ENCODE assay signal across 21 cellular contexts in genomic region chr14:100080206-100080605, GRCh38. TPM values are rescaled to one million over a fixed set of nuclear protein-coding genes. Genes with fewer than 3 reads are reported as not detected.
DNase-seq lines count a peak whose midpoint lies in the region; ATAC-seq and TF ChIP-seq lines count a peak whose summit lies in the region.
"Had no signal": no experiment of that assay in that cellular context is flagged by ENCODE, and none has a peak within 500 bp of the region (broad histone marks: within the 10 kb centered on the region; RNA-seq: fewer than 3 reads in every experiment).

No MANE protein-coding gene starts in this region.

- peaks cover 13 to 78% (median 19%) of the 10 kb centered on the region in 11 experiments for H3K36me3 ChIP-seq in BLaER1 treated with 17β-estradiol and CSF1 and Interleukin-3, amounts not matched to agents 10 nM and 100 nM
- H3K36me3 ChIP-seq in GM23338 (ENCODE audit: insufficient read depth) = no peaks in the 10 kb centered on the region
- H3K36me3 ChIP-seq: ascending aorta, tibial artery had no signal

- H3K27ac Mint-ChIP-seq in T-helper 1 cell treated with Interleukin-12 subunit alpha and Interleukin-12 subunit beta and Interleukin-4 antibody, amounts not matched to agents 30 μg/mL and 1 μg/mL, for 36 hours = peak overlapping the region; percentile 97
- H3K27ac Mint-ChIP-seq in activated CD4-positive, alpha-beta memory T cell treated with anti-CD3 and anti-CD28 coated beads, Interleukin-2, amount 10 ng/mL, durations not matched to agents 7 days and 5 days = peak overlapping the region; percentile 90
- H3K27ac Mint-ChIP-seq in memory B cell = peak overlapping the region; percentile 45
- H3K27ac Mint-ChIP-seq in GM23338 = no peak overlapping the region
- no peak overlapping the region for H3K27ac Mint-ChIP-seq in glutamatergic neuron (ENCODE audit: unreplicated experiment)

- no peaks in the 10 kb centered on the region for H3K9me3 ChIP-seq in BLaER1 treated with 17β-estradiol and CSF1 and Interleukin-3, amounts not matched to agents 10 nM and 100 nM (replicated peaks in 1 of 11)
- H3K9me3 ChIP-seq: ascending aorta, tibial artery had no signal

- no peaks in the 10 kb centered on the region for H3K9me3 Mint-ChIP-seq in T-helper 1 cell treated with Interleukin-12 subunit alpha and Interleukin-12 subunit beta and Interleukin-4 antibody, amounts not matched to agents 30 μg/mL and 1 μg/mL, for 36 hours
- H3K9me3 Mint-ChIP-seq in activated CD4-positive, alpha-beta memory T cell treated with anti-CD3 and anti-CD28 coated beads, Interleukin-2, amount 10 ng/mL, durations not matched to agents 7 days and 5 days = no peaks in the 10 kb centered on the region
- H3K9me3 Mint-ChIP-seq in memory B cell (no peaks in the 10 kb centered on the region), GM23338 (no peaks in the 10 kb centered on the region; the same call in 2 of the 3 replicates), glutamatergic neuron (ENCODE audit: unreplicated experiment) (peaks cover 6% of the 10 kb centered on the region)
- H3K9me3 Mint-ChIP-seq: nephron had no signal

- DNase-seq in T-helper 1 cell (no peak), memory B cell (ENCODE audit: low spot score in 2 of 2) (no peak), GM23338 (ENCODE audit: low spot score) (no peak), glutamatergic neuron (no peak), erythroblast (lab: John Stamatoyannopoulos, UW) (no peak)
- DNase-seq in activated CD4-positive, alpha-beta memory T cell treated with anti-CD3 and anti-CD28 coated beads, Interleukin-2, amount 10 ng/mL, durations not matched to agents 7 days and 5 days = no peak
- DNase-seq: DMS 273 treated with DMSO at 0.1 percent for 48 hours; GDM1; Kasumi-1; mammary epithelial cell; NCI-H1105 treated with DMSO at 0.1 percent for 48 hours; NCI-H510A treated with DMSO at 0.1 percent for 48 hours; stimulated activated CD4-positive, alpha-beta T cell treated with anti-CD3 and anti-CD28 coated beads, Interleukin-4, amount 100 ng/mL, for 24 hours; tibial artery had no signal

- H3K27me3 Mint-ChIP-seq in T-helper 1 cell treated with Interleukin-12 subunit alpha and Interleukin-12 subunit beta and Interleukin-4 antibody, amounts not matched to agents 30 μg/mL and 1 μg/mL, for 36 hours (ENCODE audit: low read depth) = no peaks in the 10 kb centered on the region
- no peaks in the 10 kb centered on the region for H3K27me3 Mint-ChIP-seq in activated CD4-positive, alpha-beta memory T cell treated with anti-CD3 and anti-CD28 coated beads, Interleukin-2, amount 10 ng/mL, durations not matched to agents 7 days and 5 days
- H3K27me3 Mint-ChIP-seq in memory B cell (no peaks in the 10 kb centered on the region), GM23338 (ENCODE audit: insufficient read depth, low read depth, poor library complexity) (peaks cover 18% of the 10 kb centered on the region), glutamatergic neuron (ENCODE audit: unreplicated experiment) (peaks cover 7% of the 10 kb centered on the region)

- no peaks in the 10 kb centered on the region; the same call in 1 of the 2 replicates for H3K79me2 ChIP-seq in GM23338 (replicated peaks; ENCODE audit: insufficient read depth)

- H3K4me3 ChIP-seq in BLaER1 treated with 17β-estradiol and CSF1 and Interleukin-3, amounts not matched to agents 10 nM and 100 nM = no peak overlapping the region
- H3K4me3 ChIP-seq in GM23338 = no peak overlapping the region
- H3K4me3 ChIP-seq: ascending aorta, hepatocyte, tibial artery had no signal

- no peak overlapping the region for H3K27ac ChIP-seq in BLaER1 treated with 17β-estradiol and CSF1 and Interleukin-3, amounts not matched to agents 10 nM and 100 nM
- H3K27ac ChIP-seq in GM23338 (ENCODE audit: low read depth) = no peak overlapping the region
- H3K27ac ChIP-seq: 22Rv1, VCaP had no signal

- no peak for TF ChIP-seq POLR2A in erythroblast (IDR thresholded peaks at IDR 0.05; ENCODE audit: low read length)

- peaks cover 77 to 82% (median 79%) of the 10 kb centered on the region in 10 experiments for H3K4me1 ChIP-seq in BLaER1 treated with 17β-estradiol and CSF1 and Interleukin-3, amounts not matched to agents 10 nM and 100 nM
- peaks cover 4% of the 10 kb centered on the region; the same call in 1 of the 2 replicates for H3K4me1 ChIP-seq in GM23338 (ENCODE audit: insufficient read depth)
- H3K4me1 ChIP-seq: ascending aorta had no signal

- peak overlapping the region; percentile 85 for H3K4me3 Mint-ChIP-seq in T-helper 1 cell treated with Interleukin-12 subunit alpha and Interleukin-12 subunit beta and Interleukin-4 antibody, amounts not matched to agents 30 μg/mL and 1 μg/mL, for 36 hours
- peak overlapping the region; percentile 76 for H3K4me3 Mint-ChIP-seq in activated CD4-positive, alpha-beta memory T cell treated with anti-CD3 and anti-CD28 coated beads, Interleukin-2, amount 10 ng/mL, durations not matched to agents 7 days and 5 days
- H3K4me3 Mint-ChIP-seq in memory B cell (no peak overlapping the region), GM23338 (no peak overlapping the region), glutamatergic neuron (ENCODE audit: unreplicated experiment) (no peak overlapping the region)
- H3K4me3 Mint-ChIP-seq: nephron had no signal

- H3K9ac ChIP-seq in BLaER1 treated with 17β-estradiol and CSF1 and Interleukin-3, amounts not matched to agents 10 nM and 100 nM = no peak overlapping the region; a peak in 1 of 22 replicates

- peaks cover 69 to 99% (median 94%) of the 10 kb centered on the region in 11 experiments for H4K20me1 ChIP-seq in BLaER1 treated with 17β-estradiol and CSF1 and Interleukin-3, amounts not matched to agents 10 nM and 100 nM
- peaks cover 2% of the 10 kb centered on the region for H4K20me1 ChIP-seq in GM23338 (replicated peaks; ENCODE audit: insufficient read depth)

- TF ChIP-seq CTCF in GM23338 (conservative IDR thresholded peaks at IDR 0.05; ENCODE audit: low read depth in 2 of 2) = no peak
- TF ChIP-seq CTCF in glutamatergic neuron (IDR thresholded peaks at IDR 0.05; ENCODE audit: partially characterized antibody, unreplicated experiment) = no peak

- no peaks in the 10 kb centered on the region for H3F3A ChIP-seq in GM23338 (replicated peaks; ENCODE audit: low read depth)

- POLR2A ChIA-PET in activated CD4-positive, alpha-beta memory T cell treated with anti-CD3 and anti-CD28 coated beads, Interleukin-2, amount 10 ng/mL, durations not matched to agents 7 days and 5 days (lab: Charles Lee) = interaction anchor here (1.3 to 58.4 kb wide), 7 partner anchors 9 to 109 kb away, joined by 3 to 1586 read pairs (median 6); partner anchors contain the start of gene EVL

- ATAC-seq in memory B cell (ENCODE audit: low read depth) (no peak), GM23338 (no peak)

- H3K27me3 ChIP-seq in BLaER1 treated with 17β-estradiol and CSF1 and Interleukin-3, amounts not matched to agents 10 nM and 100 nM = no peaks in the 10 kb centered on the region
- no peaks in the 10 kb centered on the region for H3K27me3 ChIP-seq in GM23338 (ENCODE audit: insufficient read depth)
- H3K27me3 ChIP-seq: ascending aorta, hepatocyte, tibial artery had no signal

- CTCF ChIA-PET in activated CD4-positive, alpha-beta memory T cell treated with anti-CD3 and anti-CD28 coated beads, Interleukin-2, amount 10 ng/mL, durations not matched to agents 7 days and 5 days (lab: Charles Lee) = interaction anchor here (0.8 to 22.3 kb wide), 9 partner anchors 8 to 161 kb away, joined by 3 to 563 read pairs (median 12); partner anchors contain the start of gene EVL

- H3K4me2 ChIP-seq in BLaER1 treated with 17β-estradiol and CSF1 and Interleukin-3, amounts not matched to agents 10 nM and 100 nM = peak overlapping the region; percentile 44 to 100 (median 83)
- H3K4me2 ChIP-seq in GM23338 = no peak overlapping the region
- H3K4me2 ChIP-seq: hepatocyte had no signal

- H2AFZ ChIP-seq in GM23338 = no peak overlapping the region
- H2AFZ ChIP-seq: hepatocyte had no signal

- peaks cover 68% of the 10 kb centered on the region for H3K36me3 Mint-ChIP-seq in T-helper 1 cell treated with Interleukin-12 subunit alpha and Interleukin-12 subunit beta and Interleukin-4 antibody, amounts not matched to agents 30 μg/mL and 1 μg/mL, for 36 hours (ENCODE audit: low read depth)
- H3K36me3 Mint-ChIP-seq in activated CD4-positive, alpha-beta memory T cell treated with anti-CD3 and anti-CD28 coated beads, Interleukin-2, amount 10 ng/mL, durations not matched to agents 7 days and 5 days (ENCODE audit: low read depth) = peaks cover 91% of the 10 kb centered on the region
- peaks cover 17% of the 10 kb centered on the region for H3K36me3 Mint-ChIP-seq in memory B cell
- H3K36me3 Mint-ChIP-seq in GM23338 (ENCODE audit: low read depth) = no peaks in the 10 kb centered on the region
- no peaks in the 10 kb centered on the region for H3K36me3 Mint-ChIP-seq in glutamatergic neuron (ENCODE audit: unreplicated experiment)

- no peaks in the 10 kb centered on the region for H3K9me2 ChIP-seq in GM23338 (ENCODE audit: insufficient read depth)

- peaks cover 90% of the 10 kb centered on the region for H3K4me1 Mint-ChIP-seq in T-helper 1 cell treated with Interleukin-12 subunit alpha and Interleukin-12 subunit beta and Interleukin-4 antibody, amounts not matched to agents 30 μg/mL and 1 μg/mL, for 36 hours (ENCODE audit: low read depth)
- peaks cover 98% of the 10 kb centered on the region for H3K4me1 Mint-ChIP-seq in activated CD4-positive, alpha-beta memory T cell treated with anti-CD3 and anti-CD28 coated beads, Interleukin-2, amount 10 ng/mL, durations not matched to agents 7 days and 5 days
- H3K4me1 Mint-ChIP-seq in memory B cell (peaks cover 54% of the 10 kb centered on the region), GM23338 (peaks cover 26% of the 10 kb centered on the region), glutamatergic neuron (ENCODE audit: low read depth, unreplicated experiment) (peaks cover 36% of the 10 kb centered on the region)

RNA-seq across cellular contexts. Expression of gene EVL, which starts 15.0 kb away (rescaled TPM):
- total RNA-seq in activated CD4-positive, alpha-beta memory T cell treated with anti-CD3 and anti-CD28 coated beads, Interleukin-2, amount 10 ng/mL, durations not matched to agents 7 days and 5 days = 100 to 1,000 TPM; 771 to 787 TPM
- total RNA-seq in GM23338 (2014; rRNA removed; shearing (Covaris generic)) = 43.9 and 50.5 TPM in 2 replicates
- polyA plus RNA-seq in GM23338 (2016; fragmentation: Nextera tagmentation; extraction: Ambion mirVana) = 28.2 and 36.7 TPM in 2 replicates
- total RNA-seq in glutamatergic neuron (ENCODE audit: unreplicated experiment) = 381 TPM

Comparison
In these comparisons a context has a peak if more than half of its experiments do, and no peak if none do; other contexts are left out.
1. H3K27ac Mint-ChIP-seq: peak in T-helper 1 cell treated with Interleukin-12 subunit alpha and Interleukin-12 subunit beta and Interleukin-4 antibody, amounts not matched to agents 30 μg/mL and 1 μg/mL, for 36 hours (single experiment), activated CD4-positive, alpha-beta memory T cell treated with anti-CD3 and anti-CD28 coated beads, Interleukin-2, amount 10 ng/mL, durations not matched to agents 7 days and 5 days (single experiment) and memory B cell (single experiment); none in GM23338 (single experiment) and glutamatergic neuron (single experiment).
2. H3K4me3 Mint-ChIP-seq: peak in T-helper 1 cell treated with Interleukin-12 subunit alpha and Interleukin-12 subunit beta and Interleukin-4 antibody, amounts not matched to agents 30 μg/mL and 1 μg/mL, for 36 hours (single experiment) and activated CD4-positive, alpha-beta memory T cell treated with anti-CD3 and anti-CD28 coated beads, Interleukin-2, amount 10 ng/mL, durations not matched to agents 7 days and 5 days (single experiment); none in memory B cell (single experiment), GM23338 (single experiment) and glutamatergic neuron (single experiment).